20 cellular contexts compared by ENCODE assay signal in genomic region chr9:81141952-81142351, GRCh38.
"Had no signal": no experiment of that assay in that cellular context is flagged by ENCODE, and none has a peak within 500 bp of the region (broad histone marks: within the 10 kb centered on the region; RNA-seq: fewer than 3 reads in every experiment).

No MANE protein-coding gene starts in this region.

- H3K9me3 Mint-ChIP-seq: mesothelial cell of epicardium; stimulated activated memory B cell treated with anti-CD40 and anti-IgM and Interleukin-4, amounts not matched to agents 10 μg/mL and 1 μg/mL and 100 μg/mL, for 72 hours had no signal

- ATAC-seq: foreskin keratinocyte; lower lobe of right lung; natural killer cell; psoas muscle; sciatic nerve; stimulated activated memory B cell treated with anti-CD40 and anti-IgM and Interleukin-4, amounts not matched to agents 10 μg/mL and 1 μg/mL and 100 μg/mL, for 72 hours had no signal

- H3K27ac Mint-ChIP-seq: dendritic cell treated with granulocyte-macrophage colony-stimulating factor and Interleukin-4, amounts not matched to agents 40 ng/mL and 50 ng/mL, for 4 days; endodermal cell; immature natural killer cell; memory B cell; mesothelial cell of epicardium; natural killer cell; stimulated activated memory B cell treated with anti-CD40 and anti-IgM and Interleukin-4, amounts not matched to agents 10 μg/mL and 1 μg/mL and 100 μg/mL, for 72 hours had no signal

- DNase-seq: endodermal cell; erythroblast; foreskin keratinocyte; immature natural killer cell; left ventricle myocardium inferior; lower lobe of right lung; natural killer cell; psoas muscle; spleen; stimulated activated CD4-positive, alpha-beta T cell treated with anti-CD3 and anti-CD28 coated beads, Interleukin-15, amount 100 ng/mL, for 24 hours; stimulated activated CD4-positive, alpha-beta T cell treated with anti-CD3 and anti-CD28 coated beads, Interleukin-1b, Interleukin-23, amount 100 ng/mL, for 48 hours; stimulated activated CD4-positive, alpha-beta T cell treated with anti-CD3 and anti-CD28 coated beads, Interleukin-4, amount 100 ng/mL, for 24 hours; stomach; substantia nigra; transverse colon had no signal

- H3K36me3 Mint-ChIP-seq: immature natural killer cell; memory B cell; mesothelial cell of epicardium; natural killer cell; stimulated activated memory B cell treated with anti-CD40 and anti-IgM and Interleukin-4, amounts not matched to agents 10 μg/mL and 1 μg/mL and 100 μg/mL, for 72 hours had no signal

- H3K4me3 Mint-ChIP-seq: dendritic cell treated with granulocyte-macrophage colony-stimulating factor and Interleukin-4, amounts not matched to agents 40 ng/mL and 50 ng/mL, for 4 days; endodermal cell; immature natural killer cell; memory B cell; mesothelial cell of epicardium; natural killer cell; stimulated activated memory B cell treated with anti-CD40 and anti-IgM and Interleukin-4, amounts not matched to agents 10 μg/mL and 1 μg/mL and 100 μg/mL, for 72 hours had no signal

- H3K27me3 Mint-ChIP-seq: dendritic cell treated with granulocyte-macrophage colony-stimulating factor and Interleukin-4, amounts not matched to agents 40 ng/mL and 50 ng/mL, for 4 days; memory B cell; stimulated activated memory B cell treated with anti-CD40 and anti-IgM and Interleukin-4, amounts not matched to agents 10 μg/mL and 1 μg/mL and 100 μg/mL, for 72 hours had no signal

- H3K4me1 Mint-ChIP-seq: immature natural killer cell; memory B cell; mesothelial cell of epicardium; natural killer cell; stimulated activated memory B cell treated with anti-CD40 and anti-IgM and Interleukin-4, amounts not matched to agents 10 μg/mL and 1 μg/mL and 100 μg/mL, for 72 hours had no signal
